In genomic region chr12:52062167-52063080, GRCh38 we compare ENCODE assay signal across 16 cellular contexts. TPM values are rescaled to one million over a fixed set of nuclear protein-coding genes. Genes with fewer than 3 reads are reported as not detected.
DNase-seq lines count a peak whose midpoint lies in the region; ATAC-seq and TF ChIP-seq lines count a peak whose summit lies in the region.
"Had no signal": no experiment of that assay in that cellular context is flagged by ENCODE, and none has a peak within 500 bp of the region (broad histone marks: within the 10 kb centered on the region; RNA-seq: fewer than 3 reads in every experiment).

No MANE protein-coding gene starts in this region.

- no peak overlapping the region for H4K91ac ChIP-seq in H9 (ENCODE audit: insufficient read length, low read depth, low read length)

- no peak overlapping the region for H3K9ac ChIP-seq in H9 (ENCODE audit: extremely low read depth, insufficient read length, low read length)

- H3K4me1 Mint-ChIP-seq in H9 (peaks cover 0 to 4% of the 10 kb centered on the region in 2 experiments; a peak in 1 of 4 replicates), Caco-2 (ENCODE audit: low read depth, unreplicated experiment) (no peaks in the 10 kb centered on the region)

- POLR2A ChIA-PET in Caco-2 (lab: Charles Lee): interaction anchor here (1.3 to 2.3 kb wide), 3 partner anchors 11 to 30 kb away, joined by 3 to 7 read pairs (median 7); partner anchors contain the start of gene NR4A1

- H3K27me3 Mint-ChIP-seq in H9 (ENCODE audit: low read depth) (peaks cover 32% of the 10 kb centered on the region), Caco-2 (ENCODE audit: insufficient read depth, unreplicated experiment) (no peaks in the 10 kb centered on the region)
- H3K27me3 Mint-ChIP-seq: stimulated activated naive CD8-positive, alpha-beta T cell treated with anti-CD3 and anti-CD28 coated beads, Interleukin-15, amount 100 ng/mL, for 72 hours had no signal

- CTCF ChIA-PET in Caco-2 (lab: Charles Lee): interaction anchor here (0.6 to 5.5 kb wide), 4 partner anchors 11 to 59 kb away, joined by 3 to 25 read pairs (median 4); partner anchors contain the start of gene NR4A1

- H2AFZ ChIP-seq in H9 (ENCODE audit: low read length): no peak overlapping the region

- no peaks in the 10 kb centered on the region for H3K79me2 ChIP-seq in H9 (ENCODE audit: insufficient read depth, low read length)

- H3K4me3 Mint-ChIP-seq in H9: no peak overlapping the region
- no peak overlapping the region for H3K4me3 Mint-ChIP-seq in Caco-2 (ENCODE audit: unreplicated experiment)
- H3K4me3 Mint-ChIP-seq: activated naive CD4-positive, alpha-beta T cell treated with anti-CD3 and anti-CD28 coated beads for 36 hours; stimulated activated naive CD8-positive, alpha-beta T cell treated with anti-CD3 and anti-CD28 coated beads, Interleukin-15, amount 100 ng/mL, for 72 hours; T-helper 2 cell treated with Interferon-gamma antibody and Interleukin-4, amounts not matched to agents 5 μg/mL and 100 μg/mL, for 36 hours had no signal

- H3K14ac ChIP-seq in H9 (ENCODE audit: insufficient read depth, low read length): no peak overlapping the region

- H3K23ac ChIP-seq in H9 (ENCODE audit: insufficient read length, low read depth, low read length): no peak overlapping the region

- H3K9me3 Mint-ChIP-seq in H9 (no peaks in the 10 kb centered on the region), Caco-2 (ENCODE audit: unreplicated experiment) (no peaks in the 10 kb centered on the region)
- H3K9me3 Mint-ChIP-seq: activated naive CD4-positive, alpha-beta T cell treated with anti-CD3 and anti-CD28 coated beads for 36 hours; stimulated activated naive CD8-positive, alpha-beta T cell treated with anti-CD3 and anti-CD28 coated beads, Interleukin-15, amount 100 ng/mL, for 72 hours; T-helper 2 cell treated with Interferon-gamma antibody and Interleukin-4, amounts not matched to agents 5 μg/mL and 100 μg/mL, for 36 hours had no signal

- no peaks in the 10 kb centered on the region for H3K36me3 ChIP-seq in mucosa of descending colon (ENCODE audit: low read depth)
- no peaks in the 10 kb centered on the region for H3K36me3 ChIP-seq in Caco-2 (ENCODE audit: control insufficient read depth, insufficient read depth, low read length)

- peaks cover 0 to 18% (median 10%) of the 10 kb centered on the region in 3 experiments; a peak in 4 of 7 replicates for H3K36me3 Mint-ChIP-seq in H9 (ENCODE audit: insufficient read depth in 1 of 3, low read depth in 3 of 3)
- no peaks in the 10 kb centered on the region for H3K36me3 Mint-ChIP-seq in Caco-2 (ENCODE audit: insufficient read depth, unreplicated experiment)

- H3K27ac ChIP-seq in H9 (ENCODE audit: insufficient read length, low read depth, low read length) (no peak overlapping the region), caudate nucleus (ENCODE audit: low read depth, low read length) (peak overlapping the region; percentile 97), substantia nigra (ENCODE audit: low read depth, low read length, poor library complexity, severe bottlenecking) (peak overlapping the region; percentile 94)

- no peaks in the 10 kb centered on the region for H3K23me2 ChIP-seq in H9 (ENCODE audit: insufficient read length, low read depth, low read length, poor library complexity, severe bottlenecking)

- H2BK20ac ChIP-seq in H9 (ENCODE audit: low read depth, low read length, poor library complexity, severe bottlenecking): no peak overlapping the region

- H2BK15ac ChIP-seq in H9 (ENCODE audit: low read depth, low read length): no peak overlapping the region

- H3K79me1 ChIP-seq in H9 (ENCODE audit: insufficient read depth, low read depth, low read length, poor library complexity, severe bottlenecking): no peaks in the 10 kb centered on the region

- H4K5ac ChIP-seq in H9 (ENCODE audit: insufficient read length, low read depth, low read length): no peak overlapping the region

- no peak overlapping the region for H3K56ac ChIP-seq in H9 (ENCODE audit: insufficient read length, low read depth, low read length)

- H2BK5ac ChIP-seq in H9 (ENCODE audit: insufficient read length, low read length): no peak overlapping the region

- H4K20me1 ChIP-seq in H9 (ENCODE audit: control insufficient read depth, insufficient read depth, insufficient read length): no peaks in the 10 kb centered on the region

- H2BK12ac ChIP-seq in H9 (ENCODE audit: insufficient read length, low read depth, low read length): no peak overlapping the region

- no peak overlapping the region for H4K8ac ChIP-seq in H9 (replicated peaks; ENCODE audit: insufficient read length, low read depth, low read length)

- no peaks in the 10 kb centered on the region for H3K27me3 ChIP-seq in H9 (ENCODE audit: insufficient read depth, low read length)
- no peaks in the 10 kb centered on the region for H3K27me3 ChIP-seq in Caco-2 (replicated peaks; ENCODE audit: control insufficient read depth, insufficient read depth, low read length)
- H3K27me3 ChIP-seq: BE2C had no signal

- H3K18ac ChIP-seq in H9 (ENCODE audit: insufficient read length, low read depth, low read length): peak overlapping the region; percentile 24

- DNase-seq in H9 (no peak), caudate nucleus (lab: John Stamatoyannopoulos, UW) (peak in 20 of 61 donors; percentile 16 to 73 (median 54)), mucosa of descending colon (peak in 2 of 3 donors; percentile 8 to 35), substantia nigra (lab: John Stamatoyannopoulos, UW) (peak in 19 of 49 donors; percentile 18 to 68 (median 43)), Caco-2 (no peak)
- DNase-seq: activated CD4-positive, CD25-positive, alpha-beta regulatory T cell treated with anti-CD3 and anti-CD28 coated beads, Interleukin-2, amount 50 U/mL, for 72 hours; activated naive CD4-positive, alpha-beta T cell treated with anti-CD3 and anti-CD28 coated beads for 36 hours; BE2C; left colon; NCI-H1436; stimulated activated naive CD8-positive, alpha-beta T cell treated with anti-CD3 and anti-CD28 coated beads, Interleukin-15, amount 100 ng/mL, for 72 hours had no signal

- intact Hi-C loops in mucosa of descending colon (cut with DNase I, micrococcal nuclease) (no loop called here), Caco-2 (cut with micrococcal nuclease; ENCODE audit: unreplicated experiment) (no loop called here)

- no peak overlapping the region for H3K4me2 ChIP-seq in H9 (ENCODE audit: insufficient read depth, insufficient read length, low read length)

- BruUV-seq in Caco-2 (replicated peaks; lab: Mats Ljungman, UMichigan): no TSS peak

- WGBS in H9 (ENCODE audit: extremely low coverage, insufficient read length, low lambda C conversion rate): no CpG with 5 or more reads among the region's 6 CpGs

- H2AK5ac ChIP-seq in H9 (ENCODE audit: insufficient read length, low read length): no peak overlapping the region

- no peak overlapping the region for H3T11ph ChIP-seq in H9 (ENCODE audit: low read length)

- ATAC-seq in mucosa of descending colon (no peak), GM18870 (IDR thresholded peaks at IDR 0.05; ENCODE audit: unreplicated experiment) (no peak), HG03432 (IDR thresholded peaks at IDR 0.05; ENCODE audit: unreplicated experiment) (no peak), HG02870 (IDR thresholded peaks at IDR 0.05; ENCODE audit: unreplicated experiment) (no peak)
- ATAC-seq: stimulated activated naive CD8-positive, alpha-beta T cell treated with anti-CD3 and anti-CD28 coated beads, Interleukin-15, amount 100 ng/mL, for 72 hours had no signal

- H2BK120ac ChIP-seq in H9 (ENCODE audit: low read depth, low read length, poor library complexity, severe bottlenecking): no peak overlapping the region

- H3K27ac Mint-ChIP-seq in H9 (no peak overlapping the region), Caco-2 (ENCODE audit: unreplicated experiment) (no peak overlapping the region)
- H3K27ac Mint-ChIP-seq: activated naive CD4-positive, alpha-beta T cell treated with anti-CD3 and anti-CD28 coated beads for 36 hours; stimulated activated naive CD8-positive, alpha-beta T cell treated with anti-CD3 and anti-CD28 coated beads, Interleukin-15, amount 100 ng/mL, for 72 hours; T-helper 2 cell treated with Interferon-gamma antibody and Interleukin-4, amounts not matched to agents 5 μg/mL and 100 μg/mL, for 36 hours had no signal

- H3K4me1 ChIP-seq in H9 (ENCODE audit: insufficient read depth, low read length) (no peaks in the 10 kb centered on the region), mucosa of descending colon (ENCODE audit: low read depth) (peaks cover 4% of the 10 kb centered on the region), Caco-2 (no peaks in the 10 kb centered on the region)

- H3K9me3 ChIP-seq in H9 (ENCODE audit: control insufficient read depth, low read depth, low read length): no peaks in the 10 kb centered on the region
- no peaks in the 10 kb centered on the region for H3K9me3 ChIP-seq in mucosa of descending colon
- H3K9me3 ChIP-seq in Caco-2: no peaks in the 10 kb centered on the region
- H3K9me3 ChIP-seq: BE2C had no signal

- no peak overlapping the region for H3K4ac ChIP-seq in H9 (ENCODE audit: low read depth, low read length)

- no peak overlapping the region for H3K4me3 ChIP-seq in mucosa of descending colon
- no peak overlapping the region for H3K4me3 ChIP-seq in Caco-2 (ENCODE audit: low read depth, low read length)

- no peak for TF ChIP-seq CTCF in H9 (conservative IDR thresholded peaks at IDR 0.05)
- no peak for TF ChIP-seq CTCF in mucosa of descending colon (IDR thresholded peaks at IDR 0.05)
- TF ChIP-seq CTCF in Caco-2 (IDR thresholded peaks at IDR 0.05; ENCODE audit: insufficient read depth in 1 of 2, low read depth in 1 of 2, low read length in 1 of 2, severe bottlenecking in 1 of 2, unreplicated experiment in 1 of 2): no peak

RNA-seq across cellular contexts. Expression of gene ATG101, which starts 7.4 kb away (rescaled TPM):
- total RNA-seq in H9 (2021): 58.3 and 61.1 TPM in 2 replicates
- total RNA-seq in mucosa of descending colon: 10 to 100 TPM; 30.1 to 37.5 (median 33.0) TPM
- total RNA-seq in Caco-2 (2022): 67.2 and 78.0 TPM in 2 replicates

RNA-seq across cellular contexts. Expression of gene NR4A1, which starts 11.2 kb away (rescaled TPM):
- total RNA-seq in H9 (2021) (25.8 and 27.3 TPM in 2 replicates), mucosa of descending colon (100 to 1,000 TPM in 1 of 3 donors, 10 to 100 TPM in 2; 16.2 to 123 (median 44.6) TPM), Caco-2 (2022) (37.9 and 41.8 TPM in 2 replicates)

RNA-seq across cellular contexts. Expression of gene SMIM41, which starts 17.1 kb away (rescaled TPM):
- total RNA-seq in H9 (2021) (not detected in 2 replicates), mucosa of descending colon (under 1 TPM in 2 of 3 donors, not detected in 1; 0.32 to 0.41 TPM), Caco-2 (2022) (not detected in 2 replicates)
- total RNA-seq: activated naive CD4-positive, alpha-beta T cell treated with anti-CD3 and anti-CD28 coated beads for 36 hours; HT1080 had no signal

RNA-seq across cellular contexts. Expression of gene TAMALIN, which starts 55.7 kb away (rescaled TPM):
- 1.1 and 1.2 TPM in 2 replicates for total RNA-seq in H9 (2021)
- 10 to 100 TPM in 2 of 3 donors, 1 to 10 TPM in 1; 9.4 to 19.6 (median 13.8) TPM for total RNA-seq in mucosa of descending colon
- 3.7 and 4.1 TPM in 2 replicates for total RNA-seq in Caco-2 (2022)

Comparison
In these comparisons a context has a peak if more than half of its experiments do, and no peak if none do; other contexts are left out.
1. DNase-seq: peak in mucosa of descending colon (2 of 3); none in H9 (single experiment) and Caco-2 (0 of 2).